In genomic region chr13:63882052-63882451, GRCh38 we compare ENCODE assay signal across 2 cellular contexts.
TF ChIP-seq lines count a peak whose summit lies in the region.

No MANE protein-coding gene starts in this region.

TF ChIP-seq in HepG2, 621 proteins besides CTCF, POLR2A, EP300 and RAD21 (continued from another document):
- peak; percentile 56 to 83; a peak in 3 of 4 replicates for TF ChIP-seq MAFK (conservative IDR thresholded peaks at IDR 0.05 in 1 of 2, IDR thresholded peaks at IDR 0.05 in 1 of 2; ENCODE audit: low read length in 2 of 2)

TF ChIP-seq in IMR-90, 13 proteins besides CTCF, POLR2A, EP300 and RAD21 (continued from another document):
- TF ChIP-seq ELK1 (IDR thresholded peaks at IDR 0.05; ENCODE audit: borderline replicate concordance, low read depth, low read length) (no peak), MAFK (IDR thresholded peaks at IDR 0.05; ENCODE audit: low read depth, low read length) (peak; percentile 77)
